Comparison of ENCODE assay signal across 3 cellular contexts in the genomic region with DNA sequence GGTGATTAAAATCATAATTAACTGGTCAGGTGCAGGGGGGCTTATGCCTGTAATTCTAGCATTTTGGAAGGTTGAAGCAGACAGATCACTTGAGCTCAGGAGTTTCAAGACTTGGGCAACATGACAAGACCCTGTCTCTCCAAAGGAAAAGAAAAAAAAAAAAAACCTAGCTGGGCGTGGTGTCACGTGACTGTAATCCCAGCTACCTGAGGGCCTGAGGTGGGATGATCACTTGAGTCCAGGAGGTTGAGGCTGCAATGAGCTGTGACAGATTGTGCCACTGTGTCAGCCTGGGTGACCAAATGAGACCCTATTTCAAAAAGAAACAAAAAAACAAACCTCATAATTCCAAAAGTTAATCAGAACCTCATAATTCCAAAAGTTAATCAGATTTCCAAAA.
TF ChIP-seq lines count a peak whose summit lies in the region.

No MANE protein-coding gene starts in this region.

TF ChIP-seq in HepG2, 621 proteins besides CTCF, POLR2A, EP300 and RAD21 (continued from another document):
- TF ChIP-seq USF2 (IDR thresholded peaks at IDR 0.05; ENCODE audit: low read depth, low read length) (peak; percentile 42; the same call in 1 of the 2 replicates), USF2 (CRISPR knock-in tag; IDR thresholded peaks at IDR 0.05; ENCODE audit: borderline replicate concordance) (no peak), HCFC1 (IDR thresholded peaks at IDR 0.05; ENCODE audit: low read depth, low read length) (no peak), NR2F6 (IDR thresholded peaks at IDR 0.05) (no peak), NR2F6 (CRISPR knock-in tag; IDR thresholded peaks at IDR 0.05) (no peak), ZNF503 (CRISPR knock-in tag; IDR thresholded peaks at IDR 0.05) (no peak)
- TF ChIP-seq, protein P1, sequence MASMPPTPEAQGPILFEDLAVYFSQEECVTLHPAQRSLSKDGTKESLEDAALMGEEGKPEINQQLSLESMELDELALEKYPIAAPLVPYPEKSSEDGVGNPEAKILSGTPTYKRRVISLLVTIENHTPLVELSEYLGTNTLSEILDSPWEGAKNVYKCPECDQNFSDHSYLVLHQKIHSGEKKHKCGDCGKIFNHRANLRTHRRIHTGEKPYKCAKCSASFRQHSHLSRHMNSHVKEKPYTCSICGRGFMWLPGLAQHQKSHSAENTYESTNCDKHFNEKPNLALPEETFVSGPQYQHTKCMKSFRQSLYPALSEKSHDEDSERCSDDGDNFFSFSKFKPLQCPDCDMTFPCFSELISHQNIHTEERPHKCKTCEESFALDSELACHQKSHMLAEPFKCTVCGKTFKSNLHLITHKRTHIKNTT (CRISPR knock-in tag; IDR thresholded peaks at IDR 0.05) = no peak

TF ChIP-seq in A549, 52 proteins besides CTCF, POLR2A, EP300 and RAD21 (continued from another document):
- TF ChIP-seq USF2 (IDR thresholded peaks at IDR 0.05) (0 out of 2 replicates have a peak, but pooled peaks have one; percentile 18), RNF2 (IDR thresholded peaks at IDR 0.05; ENCODE audit: borderline replicate concordance, low read depth) (no peak), NFE2L2 (conservative IDR thresholded peaks at IDR 0.05; ENCODE audit: low read length) (no peak), SREBF2 (IDR thresholded peaks at IDR 0.05) (no peak)
- TF ChIP-seq, protein P2, sequence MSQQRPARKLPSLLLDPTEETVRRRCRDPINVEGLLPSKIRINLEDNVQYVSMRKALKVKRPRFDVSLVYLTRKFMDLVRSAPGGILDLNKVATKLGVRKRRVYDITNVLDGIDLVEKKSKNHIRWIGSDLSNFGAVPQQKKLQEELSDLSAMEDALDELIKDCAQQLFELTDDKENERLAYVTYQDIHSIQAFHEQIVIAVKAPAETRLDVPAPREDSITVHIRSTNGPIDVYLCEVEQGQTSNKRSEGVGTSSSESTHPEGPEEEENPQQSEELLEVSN (IDR thresholded peaks at IDR 0.05; ENCODE audit: borderline replicate concordance, low read depth) = no peak

TF ChIP-seq in K562, 482 proteins besides CTCF, POLR2A, EP300 and RAD21:
- TF ChIP-seq TFE3 (CRISPR knock-in tag; IDR thresholded peaks at IDR 0.05) = peak; percentile 60
- no peak for TF ChIP-seq ZBTB8A (IDR thresholded peaks at IDR 0.05; ENCODE audit: partially characterized antibody)
- peak; percentile 23; the same call in 1 of the 2 replicates for TF ChIP-seq RAD51 (IDR thresholded peaks at IDR 0.05; ENCODE audit: borderline replicate concordance, low read depth)
- no peak for TF ChIP-seq THAP12 (CRISPR knock-in tag; IDR thresholded peaks at IDR 0.05)
